Comparison of ENCODE assay signal across 1 cellular context in the genomic region with DNA sequence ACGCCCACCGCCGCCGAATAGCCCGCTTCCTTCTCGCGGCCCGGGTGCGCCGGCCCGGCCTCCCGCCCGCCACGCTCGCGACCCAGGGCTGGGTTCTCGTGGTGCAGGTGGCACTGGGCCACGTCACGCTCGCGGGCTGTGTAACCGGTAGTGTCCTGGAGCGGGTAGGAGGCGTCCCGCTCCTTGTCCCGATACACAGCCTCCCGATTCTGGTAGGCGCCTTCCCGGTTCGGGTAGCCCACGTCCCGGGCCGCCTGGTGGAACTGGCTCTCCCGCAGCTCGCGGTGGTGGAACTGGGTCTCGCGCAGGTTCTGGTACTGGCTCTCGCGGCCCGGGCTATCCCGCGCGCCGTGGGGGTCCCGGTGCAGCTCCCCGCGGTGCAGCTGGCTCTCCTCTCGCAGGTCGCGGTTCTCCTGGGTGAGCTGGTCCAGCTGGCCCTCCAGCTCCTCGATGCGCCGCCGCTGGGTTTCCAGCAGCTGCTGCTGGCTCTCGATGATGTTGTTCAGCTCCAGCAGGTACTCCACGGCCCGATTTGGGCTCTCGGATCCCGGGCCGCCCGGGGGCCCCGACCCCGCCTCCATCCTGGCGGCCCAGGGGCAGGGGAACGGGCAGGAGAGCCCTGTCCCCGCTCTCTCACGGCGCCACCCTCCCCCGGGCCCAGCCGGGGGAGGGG.
TF ChIP-seq lines count a peak whose summit lies in the region.

No MANE protein-coding gene starts in this region.

TF ChIP-seq in HEK293, 187 proteins besides CTCF, POLR2A, EP300 and RAD21 (continued from another document and continues in another):
- TF ChIP-seq ZNF513 (tag by site-specific recombination; IDR thresholded peaks at IDR 0.05): no peak
- no peak for TF ChIP-seq ZSCAN16 (tag by site-specific recombination; IDR thresholded peaks at IDR 0.05)
- TF ChIP-seq ZNF416 (tag by site-specific recombination; IDR thresholded peaks at IDR 0.05): no peak
- TF ChIP-seq HOXC10 (CRISPR knock-in tag; IDR thresholded peaks at IDR 0.05): 0 out of 2 replicates have a peak, but pooled peaks have one; percentile 30
- TF ChIP-seq BCL6B (tag by site-specific recombination; IDR thresholded peaks at IDR 0.05): no peak
- no peak for TF ChIP-seq ZNF214 (tag by site-specific recombination; IDR thresholded peaks at IDR 0.05; ENCODE audit: borderline replicate concordance)
- TF ChIP-seq MEIS1 (CRISPR knock-in tag; IDR thresholded peaks at IDR 0.05; ENCODE audit: borderline replicate concordance): no peak
- no peak for TF ChIP-seq ZNF529 (tag by site-specific recombination; IDR thresholded peaks at IDR 0.05; ENCODE audit: insufficient replicate concordance)
- TF ChIP-seq ZNF610 (tag by site-specific recombination; IDR thresholded peaks at IDR 0.05; ENCODE audit: borderline replicate concordance): no peak
- TF ChIP-seq SETDB1 (IDR thresholded peaks at IDR 0.05; ENCODE audit: insufficient read length, low read length): no peak
- peak; percentile 30; the same call in 1 of the 2 replicates for TF ChIP-seq ZEB2 (tag by site-specific recombination; IDR thresholded peaks at IDR 0.05)
- TF ChIP-seq ZNF274 (IDR thresholded peaks at IDR 0.05; ENCODE audit: low read length): no peak
- TF ChIP-seq ZNF274 (tag by site-specific recombination; IDR thresholded peaks at IDR 0.05; ENCODE audit: borderline replicate concordance): no peak
- TF ChIP-seq ZNF398 (tag by site-specific recombination; IDR thresholded peaks at IDR 0.05): no peak
- no peak for TF ChIP-seq ZNF514 (tag by site-specific recombination; IDR thresholded peaks at IDR 0.05)
- TF ChIP-seq GLI2 (tag by site-specific recombination; IDR thresholded peaks at IDR 0.05; ENCODE audit: borderline replicate concordance, low read depth): no peak
- TF ChIP-seq ZBTB8A (tag by site-specific recombination; IDR thresholded peaks at IDR 0.05): 0 out of 2 replicates have a peak, but pooled peaks have one; percentile 26
- TF ChIP-seq, protein P1, sequence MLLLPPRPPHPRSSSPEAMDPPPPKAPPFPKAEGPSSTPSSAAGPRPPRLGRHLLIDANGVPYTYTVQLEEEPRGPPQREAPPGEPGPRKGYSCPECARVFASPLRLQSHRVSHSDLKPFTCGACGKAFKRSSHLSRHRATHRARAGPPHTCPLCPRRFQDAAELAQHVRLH (tag by site-specific recombination; IDR thresholded peaks at IDR 0.05): no peak
- no peak for TF ChIP-seq ZNF544 (tag by site-specific recombination; IDR thresholded peaks at IDR 0.05)
- TF ChIP-seq, protein P2, sequence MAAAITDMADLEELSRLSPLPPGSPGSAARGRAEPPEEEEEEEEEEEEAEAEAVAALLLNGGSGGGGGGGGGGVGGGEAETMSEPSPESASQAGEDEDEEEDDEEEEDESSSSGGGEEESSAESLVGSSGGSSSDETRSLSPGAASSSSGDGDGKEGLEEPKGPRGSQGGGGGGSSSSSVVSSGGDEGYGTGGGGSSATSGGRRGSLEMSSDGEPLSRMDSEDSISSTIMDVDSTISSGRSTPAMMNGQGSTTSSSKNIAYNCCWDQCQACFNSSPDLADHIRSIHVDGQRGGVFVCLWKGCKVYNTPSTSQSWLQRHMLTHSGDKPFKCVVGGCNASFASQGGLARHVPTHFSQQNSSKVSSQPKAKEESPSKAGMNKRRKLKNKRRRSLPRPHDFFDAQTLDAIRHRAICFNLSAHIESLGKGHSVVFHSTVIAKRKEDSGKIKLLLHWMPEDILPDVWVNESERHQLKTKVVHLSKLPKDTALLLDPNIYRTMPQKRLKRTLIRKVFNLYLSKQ (tag by site-specific recombination; IDR thresholded peaks at IDR 0.05; ENCODE audit: borderline replicate concordance): no peak
- TF ChIP-seq PRDM1 (tag by site-specific recombination; IDR thresholded peaks at IDR 0.05): no peak
- TF ChIP-seq ZNF76 (tag by site-specific recombination; IDR thresholded peaks at IDR 0.05; ENCODE audit: borderline replicate concordance, low read depth): 0 out of 2 replicates have a peak, but pooled peaks have one; percentile 29
- no peak for TF ChIP-seq ZNF521 (tag by site-specific recombination; IDR thresholded peaks at IDR 0.05)
- no peak for TF ChIP-seq ZNF654 (tag by site-specific recombination; IDR thresholded peaks at IDR 0.05; ENCODE audit: low read depth)
- TF ChIP-seq ZNF501 (tag by site-specific recombination; IDR thresholded peaks at IDR 0.05): no peak
- peak; percentile 50; the same call in 1 of the 2 replicates for TF ChIP-seq ZNF121 (tag by site-specific recombination; IDR thresholded peaks at IDR 0.05)
- no peak for TF ChIP-seq ZNF658 (tag by site-specific recombination; IDR thresholded peaks at IDR 0.05)
- TF ChIP-seq WT1 (tag by site-specific recombination; IDR thresholded peaks at IDR 0.05): no peak
- no peak for TF ChIP-seq ZNF362 (tag by site-specific recombination; IDR thresholded peaks at IDR 0.05)
- no peak for TF ChIP-seq ZSCAN5A (tag by site-specific recombination; IDR thresholded peaks at IDR 0.05)
- no peak for TF ChIP-seq REPIN1 (tag by site-specific recombination; IDR thresholded peaks at IDR 0.05; ENCODE audit: low read depth)
- TF ChIP-seq ZXDB (tag by site-specific recombination; IDR thresholded peaks at IDR 0.05): no peak
- TF ChIP-seq ZNF777 (tag by site-specific recombination; IDR thresholded peaks at IDR 0.05; ENCODE audit: borderline replicate concordance): no peak
- peak; percentile 50; the same call in 1 of the 2 replicates for TF ChIP-seq ZNF600 (tag by site-specific recombination; IDR thresholded peaks at IDR 0.05)
- no peak for TF ChIP-seq ZNF785 (tag by site-specific recombination; IDR thresholded peaks at IDR 0.05)
- TF ChIP-seq ZNF48 (tag by site-specific recombination; IDR thresholded peaks at IDR 0.05): no peak
- no peak for TF ChIP-seq ZNF292 (tag by site-specific recombination; IDR thresholded peaks at IDR 0.05; ENCODE audit: borderline replicate concordance, low read depth)
- TF ChIP-seq ZFP37 (tag by site-specific recombination; IDR thresholded peaks at IDR 0.05): 0 out of 2 replicates have a peak, but pooled peaks have one; percentile 25
- TF ChIP-seq ZNF624 (tag by site-specific recombination; IDR thresholded peaks at IDR 0.05): no peak
- no peak for TF ChIP-seq ZNF19 (tag by site-specific recombination; IDR thresholded peaks at IDR 0.05; ENCODE audit: low read depth)
- no peak for TF ChIP-seq ZFP41 (tag by site-specific recombination; IDR thresholded peaks at IDR 0.05; ENCODE audit: borderline replicate concordance)
- TF ChIP-seq ZNF350 (tag by site-specific recombination; IDR thresholded peaks at IDR 0.05): no peak
- TF ChIP-seq ZNF626 (tag by site-specific recombination; IDR thresholded peaks at IDR 0.05): no peak
- TF ChIP-seq, protein P3, sequence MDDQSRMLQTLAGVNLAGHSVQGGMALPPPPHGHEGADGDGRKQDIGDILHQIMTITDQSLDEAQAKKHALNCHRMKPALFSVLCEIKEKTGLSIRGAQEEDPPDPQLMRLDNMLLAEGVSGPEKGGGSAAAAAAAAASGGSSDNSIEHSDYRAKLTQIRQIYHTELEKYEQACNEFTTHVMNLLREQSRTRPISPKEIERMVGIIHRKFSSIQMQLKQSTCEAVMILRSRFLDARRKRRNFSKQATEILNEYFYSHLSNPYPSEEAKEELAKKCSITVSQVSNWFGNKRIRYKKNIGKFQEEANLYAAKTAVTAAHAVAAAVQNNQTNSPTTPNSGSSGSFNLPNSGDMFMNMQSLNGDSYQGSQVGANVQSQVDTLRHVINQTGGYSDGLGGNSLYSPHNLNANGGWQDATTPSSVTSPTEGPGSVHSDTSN (CRISPR knock-in tag; IDR thresholded peaks at IDR 0.05): peak; percentile 61; the same call in 1 of the 2 replicates
- TF ChIP-seq HOXA7 (CRISPR knock-in tag; IDR thresholded peaks at IDR 0.05; ENCODE audit: borderline replicate concordance): no peak
- TF ChIP-seq, protein P4, sequence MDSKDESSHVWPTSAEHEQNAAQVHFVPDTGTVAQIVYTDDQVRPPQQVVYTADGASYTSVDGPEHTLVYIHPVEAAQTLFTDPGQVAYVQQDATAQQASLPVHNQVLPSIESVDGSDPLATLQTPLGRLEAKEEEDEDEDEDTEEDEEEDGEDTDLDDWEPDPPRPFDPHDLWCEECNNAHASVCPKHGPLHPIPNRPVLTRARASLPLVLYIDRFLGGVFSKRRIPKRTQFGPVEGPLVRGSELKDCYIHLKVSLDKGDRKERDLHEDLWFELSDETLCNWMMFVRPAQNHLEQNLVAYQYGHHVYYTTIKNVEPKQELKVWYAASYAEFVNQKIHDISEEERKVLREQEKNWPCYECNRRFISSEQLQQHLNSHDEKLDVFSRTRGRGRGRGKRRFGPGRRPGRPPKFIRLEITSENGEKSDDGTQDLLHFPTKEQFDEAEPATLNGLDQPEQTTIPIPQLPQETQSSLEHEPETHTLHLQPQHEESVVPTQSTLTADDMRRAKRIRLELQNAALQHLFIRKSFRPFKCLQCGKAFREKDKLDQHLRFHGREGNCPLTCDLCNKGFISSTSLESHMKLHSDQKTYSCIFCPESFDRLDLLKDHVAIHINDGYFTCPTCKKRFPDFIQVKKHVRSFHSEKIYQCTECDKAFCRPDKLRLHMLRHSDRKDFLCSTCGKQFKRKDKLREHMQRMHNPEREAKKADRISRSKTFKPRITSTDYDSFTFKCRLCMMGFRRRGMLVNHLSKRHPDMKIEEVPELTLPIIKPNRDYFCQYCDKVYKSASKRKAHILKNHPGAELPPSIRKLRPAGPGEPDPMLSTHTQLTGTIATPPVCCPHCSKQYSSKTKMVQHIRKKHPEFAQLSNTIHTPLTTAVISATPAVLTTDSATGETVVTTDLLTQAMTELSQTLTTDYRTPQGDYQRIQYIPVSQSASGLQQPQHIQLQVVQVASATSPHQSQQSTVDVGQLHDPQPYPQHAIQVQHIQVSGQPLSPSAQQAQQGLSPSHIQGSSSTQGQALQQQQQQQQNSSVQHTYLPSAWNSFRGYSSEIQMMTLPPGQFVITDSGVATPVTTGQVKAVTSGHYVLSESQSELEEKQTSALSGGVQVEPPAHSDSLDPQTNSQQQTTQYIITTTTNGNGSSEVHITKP (tag by site-specific recombination; IDR thresholded peaks at IDR 0.05): no peak
- TF ChIP-seq ZSCAN30 (tag by site-specific recombination; IDR thresholded peaks at IDR 0.05): no peak
- no peak for TF ChIP-seq ZNF670 (tag by site-specific recombination; IDR thresholded peaks at IDR 0.05; ENCODE audit: low read depth)
- TF ChIP-seq, protein P5, sequence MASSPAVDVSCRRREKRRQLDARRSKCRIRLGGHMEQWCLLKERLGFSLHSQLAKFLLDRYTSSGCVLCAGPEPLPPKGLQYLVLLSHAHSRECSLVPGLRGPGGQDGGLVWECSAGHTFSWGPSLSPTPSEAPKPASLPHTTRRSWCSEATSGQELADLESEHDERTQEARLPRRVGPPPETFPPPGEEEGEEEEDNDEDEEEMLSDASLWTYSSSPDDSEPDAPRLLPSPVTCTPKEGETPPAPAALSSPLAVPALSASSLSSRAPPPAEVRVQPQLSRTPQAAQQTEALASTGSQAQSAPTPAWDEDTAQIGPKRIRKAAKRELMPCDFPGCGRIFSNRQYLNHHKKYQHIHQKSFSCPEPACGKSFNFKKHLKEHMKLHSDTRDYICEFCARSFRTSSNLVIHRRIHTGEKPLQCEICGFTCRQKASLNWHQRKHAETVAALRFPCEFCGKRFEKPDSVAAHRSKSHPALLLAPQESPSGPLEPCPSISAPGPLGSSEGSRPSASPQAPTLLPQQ (tag by site-specific recombination; IDR thresholded peaks at IDR 0.05): no peak
